In the genomic region with DNA sequence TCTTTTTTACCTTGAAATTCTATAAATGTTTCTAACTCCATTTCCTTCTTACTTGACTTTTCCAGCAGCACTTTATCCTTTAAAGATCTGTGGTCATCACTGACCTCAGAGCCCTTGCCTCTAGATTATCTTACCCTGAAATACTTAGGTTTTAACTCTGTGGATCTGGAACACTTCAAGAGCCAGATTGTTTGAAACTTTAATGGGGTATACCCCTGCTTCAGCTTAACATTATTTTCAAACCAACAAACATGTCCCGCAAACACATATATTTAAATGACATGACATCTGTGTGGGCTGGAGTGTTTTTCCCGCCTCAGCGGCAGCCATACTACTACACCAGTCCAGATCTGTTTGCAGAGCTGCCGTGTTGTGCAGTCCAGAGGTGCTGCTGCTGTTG, we compare ENCODE assay signal across 33 cellular contexts.
"Had no signal": no experiment of that assay in that cellular context is flagged by ENCODE, and none has a peak within 500 bp of the region (broad histone marks: within the 10 kb centered on the region; RNA-seq: fewer than 3 reads in every experiment).

No MANE protein-coding gene starts in this region.

- H3K4me1 Mint-ChIP-seq: activated B cell treated with CpG ODN at 0.5 μM for 24 hours; activated T-helper 17 cell treated with anti-CD3 and anti-CD28 coated beads, Interleukin-2, amount 50 U/mL, for 72 hours; central memory CD8-positive, alpha-beta T cell; T-cell had no signal

- H3K27me3 ChIP-seq: brain microvascular endothelial cell, dorsolateral prefrontal cortex, foreskin keratinocyte, gastrocnemius medialis had no signal

- ATAC-seq: activated CD4-positive, CD25-positive, alpha-beta regulatory T cell treated with anti-CD3 and anti-CD28 coated beads, Interleukin-2, amount 50 U/mL, for 24 hours; activated CD8-positive, alpha-beta T cell treated with anti-CD3 and anti-CD28 coated beads for 36 hours; activated T-cell treated with anti-CD3 and anti-CD28 coated beads, Interleukin-2, amount 50 U/mL, for 4 hours; activated T-helper 17 cell treated with anti-CD3 and anti-CD28 coated beads, Interleukin-2, amount 50 U/mL, for 72 hours; esophagus mucosa; foreskin keratinocyte; gastrocnemius medialis; T-cell had no signal

- H3K36me3 ChIP-seq: brain microvascular endothelial cell, gastrocnemius medialis, WERI-Rb-1 had no signal

- H3K27ac Mint-ChIP-seq: activated B cell treated with CpG ODN at 0.5 μM for 24 hours; activated CD8-positive, alpha-beta T cell treated with anti-CD3 and anti-CD28 coated beads for 36 hours; activated naive CD8-positive, alpha-beta T cell; activated T-helper 17 cell treated with anti-CD3 and anti-CD28 coated beads, Interleukin-2, amount 50 U/mL, for 72 hours; dendritic cell treated with granulocyte-macrophage colony-stimulating factor and Interleukin-4, amounts not matched to agents 40 ng/mL and 50 ng/mL, for 4 days; endodermal cell; T-cell; T-helper 1 cell treated with Interleukin-12 subunit alpha and Interleukin-12 subunit beta and Interleukin-4 antibody, amounts not matched to agents 30 μg/mL and 1 μg/mL, for 36 hours had no signal

- DNase-seq: activated B cell treated with CpG ODN at 0.5 μM for 24 hours; activated CD4-positive, alpha-beta T cell treated with anti-CD3 and anti-CD28 coated beads for 48 hours; activated CD4-positive, alpha-beta T cell treated with anti-CD3 and anti-CD28 coated beads, Interleukin-2, amount 50 U/mL, for 1 hour; activated CD4-positive, alpha-beta T cell treated with anti-CD3 and anti-CD28 coated beads, Interleukin-2, amount 50 U/mL, for 48 hours; activated CD8-positive, alpha-beta memory T cell treated with anti-CD3 and anti-CD28 coated beads for 24 hours; activated CD8-positive, alpha-beta T cell treated with anti-CD3 and anti-CD28 coated beads for 36 hours; activated effector memory CD4-positive, alpha-beta T cell treated with Interleukin-2 at 50 U/mL for 16 hours; activated gamma-delta T cell treated with Interleukin-2 at 50 U/mL for 16 hours; activated naive CD4-positive, alpha-beta T cell treated with anti-CD3 and anti-CD28 coated beads, Interleukin-2, amount 50 U/mL, for 16 hours; activated naive CD4-positive, alpha-beta T cell treated with Interleukin-2 at 50 U/mL for 16 hours; activated T-cell treated with anti-CD3 and anti-CD28 coated beads, Interleukin-2, amount 50 U/mL, for 4 hours; amygdala; aorta; brain microvascular endothelial cell; dorsolateral prefrontal cortex; effector memory CD4-positive, alpha-beta T cell; endodermal cell; foreskin keratinocyte; gastrocnemius medialis; glutamatergic neuron; SW 1271; T-cell; T1000; WERI-Rb-1 had no signal

- H3K9me3 ChIP-seq: gastrocnemius medialis had no signal

- FAIRE-seq: bronchial epithelial cell had no signal

- H3K27ac ChIP-seq: brain microvascular endothelial cell, coronary artery, foreskin keratinocyte, gastrocnemius medialis, WERI-Rb-1 had no signal

- H3K4me3 ChIP-seq: coronary artery, dorsolateral prefrontal cortex, gastrocnemius medialis had no signal

- H3K36me3 Mint-ChIP-seq: activated naive CD8-positive, alpha-beta T cell; T-cell had no signal

- H3K9me3 Mint-ChIP-seq: activated B cell treated with CpG ODN at 0.5 μM for 24 hours; activated CD8-positive, alpha-beta T cell treated with anti-CD3 and anti-CD28 coated beads for 36 hours; activated T-cell treated with anti-CD3 and anti-CD28 coated beads, Interleukin-2, amount 50 U/mL, for 4 hours; activated T-helper 17 cell treated with anti-CD3 and anti-CD28 coated beads, Interleukin-2, amount 50 U/mL, for 72 hours; central memory CD8-positive, alpha-beta T cell; dendritic cell treated with granulocyte-macrophage colony-stimulating factor and Interleukin-4, amounts not matched to agents 40 ng/mL and 50 ng/mL, for 4 days; endodermal cell; T-cell; T-helper 1 cell treated with Interleukin-12 subunit alpha and Interleukin-12 subunit beta and Interleukin-4 antibody, amounts not matched to agents 30 μg/mL and 1 μg/mL, for 36 hours had no signal

- H3K27me3 Mint-ChIP-seq: activated CD8-positive, alpha-beta T cell treated with anti-CD3 and anti-CD28 coated beads for 36 hours; activated naive CD8-positive, alpha-beta T cell; dendritic cell treated with granulocyte-macrophage colony-stimulating factor and Interleukin-4, amounts not matched to agents 40 ng/mL and 50 ng/mL, for 4 days had no signal

- H3K4me3 Mint-ChIP-seq: activated B cell treated with CpG ODN at 0.5 μM for 24 hours; activated CD8-positive, alpha-beta T cell treated with anti-CD3 and anti-CD28 coated beads for 36 hours; activated naive CD8-positive, alpha-beta T cell; activated T-cell treated with anti-CD3 and anti-CD28 coated beads, Interleukin-2, amount 50 U/mL, for 4 hours; activated T-helper 17 cell treated with anti-CD3 and anti-CD28 coated beads, Interleukin-2, amount 50 U/mL, for 72 hours; central memory CD8-positive, alpha-beta T cell; dendritic cell treated with granulocyte-macrophage colony-stimulating factor and Interleukin-4, amounts not matched to agents 40 ng/mL and 50 ng/mL, for 4 days; endodermal cell; T-cell; T-helper 1 cell treated with Interleukin-12 subunit alpha and Interleukin-12 subunit beta and Interleukin-4 antibody, amounts not matched to agents 30 μg/mL and 1 μg/mL, for 36 hours had no signal

- H3K4me1 ChIP-seq: foreskin keratinocyte, gastrocnemius medialis had no signal
